In genomic region chr11:73281201-73281741, GRCh38 we compare ENCODE assay signal across 18 cellular contexts. TPM values are rescaled to one million over a fixed set of nuclear protein-coding genes. Genes with fewer than 3 reads are reported as not detected.
DNase-seq lines count a peak whose midpoint lies in the region; ATAC-seq, FAIRE-seq and TF ChIP-seq lines count a peak whose summit lies in the region.
"Had no signal": no experiment of that assay in that cellular context is flagged by ENCODE, and none has a peak within 500 bp of the region (broad histone marks: within the 10 kb centered on the region; RNA-seq: fewer than 3 reads in every experiment).

No MANE protein-coding gene starts in this region.

- no peak for ATAC-seq in RWPE2 (ENCODE audit: low read depth)
- ATAC-seq in right cardiac atrium, result peak; percentile 40 to 48
- ATAC-seq: K562 had no signal

- no peak overlapping the region for H3K4me3 ChIP-seq in RWPE2 (ENCODE audit: severe bottlenecking)
- H3K4me3 ChIP-seq in right cardiac atrium (ENCODE audit: low read length), result no peak overlapping the region
- no peak overlapping the region for H3K4me3 ChIP-seq in spleen
- H3K4me3 ChIP-seq: K562, lung had no signal

- peaks cover 8% of the 10 kb centered on the region for H3K4me1 Mint-ChIP-seq in activated T-helper 2 cell treated with anti-CD3 and anti-CD28 coated beads, Interferon-gamma antibody, Interleukin-2, Interleukin-4, amounts not matched to agents 10 μg/mL and 5 μg/mL and 100 μg/mL, durations not matched to agents 14 hours and 24 hours and 36 hours (ENCODE audit: low read depth)

- TF ChIP-seq CTCF in RWPE2 (IDR thresholded peaks at IDR 0.05; ENCODE audit: poor library complexity, severe bottlenecking), result no peak
- no peak for TF ChIP-seq CTCF in spleen (IDR thresholded peaks at IDR 0.05 in 8 of 11, conservative IDR thresholded peaks at IDR 0.05 in 3 of 11)

- DNase-seq in GM12891 (ENCODE audit: insufficient read length, low spot score) (no peak), RWPE2 (ENCODE audit: low spot score) (peak; percentile 19), right cardiac atrium (no peak), spleen (peak; percentile 70), NCI-H226 (no peak), RCC 7860 (ENCODE audit: low spot score) (no peak)
- no peak for DNase-seq in activated T-helper 2 cell treated with anti-CD3 and anti-CD28 coated beads, Interferon-gamma antibody, Interleukin-2, Interleukin-4, amounts not matched to agents 10 μg/mL and 5 μg/mL and 100 μg/mL, durations not matched to agents 14 hours and 24 hours and 36 hours (ENCODE audit: low spot score)
- DNase-seq: cerebellar nuclear complex, DMS79 treated with DMSO at 0.1 percent for 48 hours, hypothalamus, NCI-H526, SHP77 treated with DMSO at 0.1 percent for 48 hours had no signal

- H3K9me3 ChIP-seq in RWPE2 (ENCODE audit: severe bottlenecking) (no peaks in the 10 kb centered on the region), right cardiac atrium (ENCODE audit: control insufficient read depth, low read length) (no peaks in the 10 kb centered on the region), spleen (no peaks in the 10 kb centered on the region)

- WGBS in right cardiac atrium, result 96% methylated on average over 3 of the region's 3 CpGs
- 75 to 100% (median 86%) methylated on average over 1 to 3 of the region's 3 CpGs for WGBS in spleen, 5 donors

- H3K27ac Mint-ChIP-seq in activated T-helper 2 cell treated with anti-CD3 and anti-CD28 coated beads, Interferon-gamma antibody, Interleukin-2, Interleukin-4, amounts not matched to agents 10 μg/mL and 5 μg/mL and 100 μg/mL, durations not matched to agents 14 hours and 24 hours and 36 hours, result no peak overlapping the region
- H3K27ac Mint-ChIP-seq: activated naive CD8-positive, alpha-beta T cell had no signal

- no peaks in the 10 kb centered on the region for H3K9me3 Mint-ChIP-seq in activated T-helper 2 cell treated with anti-CD3 and anti-CD28 coated beads, Interferon-gamma antibody, Interleukin-2, Interleukin-4, amounts not matched to agents 10 μg/mL and 5 μg/mL and 100 μg/mL, durations not matched to agents 14 hours and 24 hours and 36 hours

- FAIRE-seq in GM12891 (lab: Jason Lieb, UNC), result peak; percentile 47
- FAIRE-seq in RCC 7860 (lab: Jason Lieb, UNC), result no peak
- FAIRE-seq: astrocyte, K562, TTC549 had no signal

- H3K36me3 ChIP-seq in RWPE2 (ENCODE audit: low read depth) (no peaks in the 10 kb centered on the region), spleen (peaks cover 0 to 25% (median 0%) of the 10 kb centered on the region in 6 donors)

- no peaks in the 10 kb centered on the region for H3K27me3 ChIP-seq in RWPE2 (ENCODE audit: insufficient read depth, poor library complexity, severe bottlenecking)
- no peaks in the 10 kb centered on the region for H3K27me3 ChIP-seq in right cardiac atrium (ENCODE audit: control insufficient read depth, insufficient read depth)
- no peaks in the 10 kb centered on the region for H3K27me3 ChIP-seq in spleen (replicated peaks in 1 of 7)

- intact Hi-C loops in right cardiac atrium (cut with DNase I) (loop anchor here in 1 of 4 donors (10.0 kb wide), 1 partner anchor 96 kb away; no protein-coding TSS in a partner anchor), spleen (cut with DNase I; ENCODE audit: low total_unique reads) (no loop called here)
- intact Hi-C loops in activated T-helper 2 cell treated with anti-CD3 and anti-CD28 coated beads, Interferon-gamma antibody, Interleukin-2, Interleukin-4, amounts not matched to agents 10 μg/mL and 5 μg/mL and 100 μg/mL, durations not matched to agents 14 hours and 24 hours and 36 hours (cut with micrococcal nuclease), result loop anchor here (10.0 kb wide), 1 partner anchor 96 kb away; no protein-coding TSS in a partner anchor

- no peak overlapping the region for H3K4me3 Mint-ChIP-seq in activated T-helper 2 cell treated with anti-CD3 and anti-CD28 coated beads, Interferon-gamma antibody, Interleukin-2, Interleukin-4, amounts not matched to agents 10 μg/mL and 5 μg/mL and 100 μg/mL, durations not matched to agents 14 hours and 24 hours and 36 hours (ENCODE audit: low read depth)
- H3K4me3 Mint-ChIP-seq: activated naive CD8-positive, alpha-beta T cell had no signal

- H3K4me1 ChIP-seq in RWPE2 (ENCODE audit: insufficient read depth, poor library complexity, severe bottlenecking), result no peaks in the 10 kb centered on the region
- no peaks in the 10 kb centered on the region for H3K4me1 ChIP-seq in right cardiac atrium (ENCODE audit: control insufficient read depth, insufficient read depth, low read length)
- peaks cover 3 to 91% (median 51%) of the 10 kb centered on the region in 6 donors for H3K4me1 ChIP-seq in spleen

- TF ChIP-seq POLR2A in GM12891 (IDR thresholded peaks at IDR 0.05; ENCODE audit: low read depth, low read length) (no peak), spleen (IDR thresholded peaks at IDR 0.05) (no peak)

- H3K36me3 Mint-ChIP-seq in activated T-helper 2 cell treated with anti-CD3 and anti-CD28 coated beads, Interferon-gamma antibody, Interleukin-2, Interleukin-4, amounts not matched to agents 10 μg/mL and 5 μg/mL and 100 μg/mL, durations not matched to agents 14 hours and 24 hours and 36 hours (ENCODE audit: low read depth), result no peaks in the 10 kb centered on the region
- H3K36me3 Mint-ChIP-seq: activated naive CD8-positive, alpha-beta T cell had no signal

- H3K27me3 Mint-ChIP-seq in activated T-helper 2 cell treated with anti-CD3 and anti-CD28 coated beads, Interferon-gamma antibody, Interleukin-2, Interleukin-4, amounts not matched to agents 10 μg/mL and 5 μg/mL and 100 μg/mL, durations not matched to agents 14 hours and 24 hours and 36 hours (ENCODE audit: low read depth), result peaks cover 6% of the 10 kb centered on the region
- H3K27me3 Mint-ChIP-seq: activated naive CD8-positive, alpha-beta T cell had no signal

- H3K27ac ChIP-seq in RWPE2 (ENCODE audit: poor library complexity, severe bottlenecking) (no peak overlapping the region), right cardiac atrium (ENCODE audit: low read length) (no peak overlapping the region), spleen (peak overlapping the region in 4 of 8 donors; percentile 9 to 70 (median 46))

TF ChIP-seq in GM12891, 5 proteins besides CTCF, POLR2A, EP300 and RAD21:
- TF ChIP-seq POU2F2 (IDR thresholded peaks at IDR 0.05; ENCODE audit: low read depth, low read length) (no peak), PAX5 (IDR thresholded peaks at IDR 0.05; ENCODE audit: insufficient read depth, low read length, severe bottlenecking) (no peak), POLR2AphosphoS5 (IDR thresholded peaks at IDR 0.05; ENCODE audit: low read depth, low read length) (no peak), SPI1 (IDR thresholded peaks at IDR 0.05; ENCODE audit: low read depth, low read length) (no peak), TAF1 (IDR thresholded peaks at IDR 0.05; ENCODE audit: low read depth, low read length) (no peak)

RNA-seq across cellular contexts. Expression of gene P2RY6, which starts 9.1 kb away (rescaled TPM):
- polyA plus RNA-seq in GM12891 (2012; ENCODE audit: low read depth, missing spikeins), result 0.23 TPM
- total RNA-seq in right cardiac atrium (1 to 10 TPM in 3 of 4 donors, under 1 TPM in 1; 0.96 to 2.7 (median 2.0) TPM), spleen (100 to 1,000 TPM in 1 of 7 donors, 10 to 100 TPM in 6; 41.1 to 109 (median 63.9) TPM)
- polyA plus RNA-seq in right cardiac atrium (0.70 TPM), spleen (10 to 100 TPM in 2 of 3 donors, 1 to 10 TPM in 1; 8.2 to 25.2 (median 10.6) TPM)
- total RNA-seq in activated T-helper 2 cell treated with anti-CD3 and anti-CD28 coated beads, Interferon-gamma antibody, Interleukin-2, Interleukin-4, amounts not matched to agents 10 μg/mL and 5 μg/mL and 100 μg/mL, durations not matched to agents 14 hours and 24 hours and 36 hours, result not detected in 2 replicates
- total RNA-seq: fibroblast of villous mesenchyme, K562 had no signal
- polyA plus RNA-seq: K562 had no signal

RNA-seq across cellular contexts. Expression of gene ARHGEF17, which starts 26.8 kb away (rescaled TPM):
- 2.6 TPM for polyA plus RNA-seq in GM12891 (2012; ENCODE audit: low read depth, missing spikeins)
- 10 to 100 TPM; 47.6 to 53.8 (median 49.3) TPM for total RNA-seq in right cardiac atrium
- 34.0 TPM for polyA plus RNA-seq in right cardiac atrium
- 10 to 100 TPM; 21.5 to 48.5 (median 41.6) TPM for total RNA-seq in spleen
- 10 to 100 TPM in 1 of 3 donors, 1 to 10 TPM in 2; 5.1 to 17.0 (median 6.3) TPM for polyA plus RNA-seq in spleen
- total RNA-seq in activated T-helper 2 cell treated with anti-CD3 and anti-CD28 coated beads, Interferon-gamma antibody, Interleukin-2, Interleukin-4, amounts not matched to agents 10 μg/mL and 5 μg/mL and 100 μg/mL, durations not matched to agents 14 hours and 24 hours and 36 hours, result 0.09 and 0.30 TPM in 2 replicates

Comparison
In these comparisons a context has a peak if more than half of its experiments do, and no peak if none do; other contexts are left out.
1. DNase-seq: peak in RWPE2 (single experiment) and spleen (single experiment); none in GM12891 (single experiment), right cardiac atrium (0 of 3), NCI-H226 (single experiment), RCC 7860 (single experiment) and activated T-helper 2 cell treated with anti-CD3 and anti-CD28 coated beads, Interferon-gamma antibody, Interleukin-2, Interleukin-4, amounts not matched to agents 10 μg/mL and 5 μg/mL and 100 μg/mL, durations not matched to agents 14 hours and 24 hours and 36 hours (single experiment).
2. RNA of gene P2RY6, which starts 9.1 kb away (total RNA-seq): 41.1 to 109 TPM in spleen; 0.96 to 2.7 TPM in right cardiac atrium and not detected in activated T-helper 2 cell treated with anti-CD3 and anti-CD28 coated beads, Interferon-gamma antibody, Interleukin-2, Interleukin-4, amounts not matched to agents 10 μg/mL and 5 μg/mL and 100 μg/mL, durations not matched to agents 14 hours and 24 hours and 36 hours; every median in the first group is over 10 times any median in the second.
3. RNA of gene ARHGEF17, which starts 26.8 kb away (total RNA-seq): 47.6 to 53.8 TPM in right cardiac atrium and 21.5 to 48.5 TPM in spleen; 0.09 to 0.30 TPM in activated T-helper 2 cell treated with anti-CD3 and anti-CD28 coated beads, Interferon-gamma antibody, Interleukin-2, Interleukin-4, amounts not matched to agents 10 μg/mL and 5 μg/mL and 100 μg/mL, durations not matched to agents 14 hours and 24 hours and 36 hours; every median in the first group is over 10 times any median in the second.